16 cellular contexts compared by ENCODE assay signal in the genomic region with DNA sequence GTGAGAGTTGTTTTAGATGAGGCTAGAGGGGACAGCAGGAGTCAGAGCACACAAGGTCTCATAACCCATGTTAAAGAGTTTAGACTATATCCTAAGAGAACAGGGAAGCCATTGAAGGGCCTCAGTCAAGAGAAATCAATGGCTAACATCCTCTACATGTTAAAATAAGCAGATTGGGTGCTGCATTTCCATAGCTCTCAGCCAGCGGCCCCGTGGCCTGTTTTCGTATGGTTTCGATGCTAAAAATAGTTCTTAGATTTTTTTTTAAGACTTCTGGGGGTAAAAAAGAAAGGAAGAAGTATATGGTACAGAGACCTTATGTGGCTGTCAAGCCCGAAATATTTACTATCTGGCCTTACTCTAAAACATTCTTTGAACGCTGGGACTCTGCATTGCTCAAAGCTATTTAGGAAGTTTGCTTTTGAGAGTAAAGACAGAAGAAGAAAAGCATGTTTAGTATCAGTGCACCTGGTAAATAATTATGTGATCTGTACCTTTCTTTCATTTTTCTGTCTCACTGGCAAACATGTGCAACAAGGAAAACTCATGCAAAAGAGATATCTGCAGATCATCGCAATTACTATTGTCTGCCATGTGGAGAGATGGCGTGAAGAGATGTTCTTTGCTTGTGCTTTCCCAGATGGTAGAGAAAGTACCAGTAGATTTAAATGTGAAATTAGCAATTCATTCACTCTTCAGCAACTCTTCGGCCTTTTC. TPM values are rescaled to one million over a fixed set of nuclear protein-coding genes. Genes with fewer than 3 reads are reported as not detected.
DNase-seq lines count a peak whose midpoint lies in the region; ATAC-seq and TF ChIP-seq lines count a peak whose summit lies in the region.
"Had no signal": no experiment of that assay in that cellular context is flagged by ENCODE, and none has a peak within 500 bp of the region (broad histone marks: within the 10 kb centered on the region; RNA-seq: fewer than 3 reads in every experiment).

No MANE protein-coding gene starts in this region.

- H3K4me3 ChIP-seq in neutrophil (ENCODE audit: low read depth in 1 of 2, low read length in 1 of 2) = no peak overlapping the region
- H3K4me3 ChIP-seq: MG63, tibial nerve had no signal

- TF ChIP-seq CTCF in GM20000 (IDR thresholded peaks at IDR 0.05; ENCODE audit: extremely low read depth, missing control alignments) = no peak
- no peak for TF ChIP-seq CTCF in neutrophil (IDR thresholded peaks at IDR 0.05)

- H3K27me3 Mint-ChIP-seq in T-helper 17 cell = no peaks in the 10 kb centered on the region

- peak overlapping the region; percentile 50 for H3K27ac ChIP-seq in neutrophil
- H3K27ac ChIP-seq: 22Rv1, tibial nerve had no signal

- H3K36me3 ChIP-seq in neutrophil = no peaks in the 10 kb centered on the region

- DNase-seq in SIG-M5 treated with dmso at 0.1 percent for 504 hours (lab: John Stamatoyannopoulos, UW; ENCODE audit: unreplicated experiment) (peak; percentile 48), SIG-M5 (lab: John Stamatoyannopoulos, UW) (no peak), GM20000 (ENCODE audit: low spot score) (peak; percentile 37), T-helper 17 cell (no peak), cerebellar nuclear complex (lab: John Stamatoyannopoulos, UW) (no peak), retina (no peak), SW 1271 (lab: John Stamatoyannopoulos, UW) (no peak)
- DNase-seq: effector CD4-positive, alpha-beta T cell; MG63; NCI-H226 had no signal

- ATAC-seq in T-helper 17 cell = no peak

- peaks cover 15% of the 10 kb centered on the region for H3K4me1 Mint-ChIP-seq in T-helper 17 cell

- peaks cover 3% of the 10 kb centered on the region for H3K36me3 Mint-ChIP-seq in T-helper 17 cell (ENCODE audit: low read depth)

- H3K27ac Mint-ChIP-seq in T-helper 17 cell = peak overlapping the region; percentile 75

- no peak overlapping the region for H3K4me3 Mint-ChIP-seq in T-helper 17 cell

- H3K9me3 ChIP-seq in T-helper 17 cell (ENCODE audit: control insufficient read depth, low read length, poor library complexity, severe bottlenecking) (no peaks in the 10 kb centered on the region), neutrophil (no peaks in the 10 kb centered on the region)
- H3K9me3 ChIP-seq: MG63, tibial nerve had no signal

- H3K4me1 ChIP-seq in neutrophil (ENCODE audit: control insufficient read depth in 1 of 2, insufficient read depth in 1 of 2, low read depth in 1 of 2, low read length in 1 of 2) = peaks cover 57 to 58% of the 10 kb centered on the region in 2 experiments

- no peaks in the 10 kb centered on the region for H3K27me3 ChIP-seq in neutrophil
- H3K27me3 ChIP-seq: MG63, tibial nerve had no signal

RNA-seq across cellular contexts. Expression of a gene that starts 8.4 kb away (rescaled TPM):
- 1 to 10 TPM; 6.8 to 7.6 TPM for total RNA-seq in T-helper 17 cell

RNA-seq across cellular contexts. Expression of a gene that starts 38.8 kb away (rescaled TPM):
- not detected for total RNA-seq in T-helper 17 cell
- total RNA-seq: HT-29, RPMI7951 had no signal

RNA-seq across cellular contexts. Expression of a gene that starts 48.7 kb away (rescaled TPM):
- not detected for total RNA-seq in T-helper 17 cell
- total RNA-seq: HT-29, lung microvascular endothelial cell, RPMI7951, tibial nerve had no signal

RNA-seq across cellular contexts. Expression of a gene that starts 49.7 kb away (rescaled TPM):
- 10 to 100 TPM; 15.6 to 15.9 TPM for total RNA-seq in T-helper 17 cell

RNA-seq across cellular contexts. Expression of a gene that starts 51.6 kb away (rescaled TPM):
- not detected for total RNA-seq in T-helper 17 cell
- total RNA-seq: lung microvascular endothelial cell, RPMI7951, tibial nerve had no signal

Comparison
In these comparisons a context has a peak if more than half of its experiments do, and no peak if none do; other contexts are left out.
1. DNase-seq: peak in SIG-M5 treated with dmso at 0.1 percent for 504 hours (single experiment) and GM20000 (single experiment); none in SIG-M5 (single experiment), T-helper 17 cell (0 of 3), cerebellar nuclear complex (0 of 2), retina (single experiment) and SW 1271 (0 of 2).